In genomic region chr3:12446298-12446697, GRCh38 we compare ENCODE assay signal across 1 cellular context.
TF ChIP-seq lines count a peak whose summit lies in the region.

No MANE protein-coding gene starts in this region.

TF ChIP-seq in SK-N-SH, 30 proteins besides CTCF, POLR2A, EP300 and RAD21 (continued from another document):
- TF ChIP-seq NFIC (IDR thresholded peaks at IDR 0.05; ENCODE audit: borderline replicate concordance) (no peak), MEF2A (IDR thresholded peaks at IDR 0.05; ENCODE audit: borderline replicate concordance, low read depth) (no peak), POLR2AphosphoS5 (IDR thresholded peaks at IDR 0.05; ENCODE audit: low read depth, low read length) (no peak)
- TF ChIP-seq, protein P1, sequence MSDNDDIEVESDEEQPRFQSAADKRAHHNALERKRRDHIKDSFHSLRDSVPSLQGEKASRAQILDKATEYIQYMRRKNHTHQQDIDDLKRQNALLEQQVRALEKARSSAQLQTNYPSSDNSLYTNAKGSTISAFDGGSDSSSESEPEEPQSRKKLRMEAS (IDR thresholded peaks at IDR 0.05; ENCODE audit: low read depth): no peak
TF ChIP-seq in SK-N-SH: peak in this region for 0.
